Comparison of ENCODE assay signal across 8 cellular contexts in the genomic region with DNA sequence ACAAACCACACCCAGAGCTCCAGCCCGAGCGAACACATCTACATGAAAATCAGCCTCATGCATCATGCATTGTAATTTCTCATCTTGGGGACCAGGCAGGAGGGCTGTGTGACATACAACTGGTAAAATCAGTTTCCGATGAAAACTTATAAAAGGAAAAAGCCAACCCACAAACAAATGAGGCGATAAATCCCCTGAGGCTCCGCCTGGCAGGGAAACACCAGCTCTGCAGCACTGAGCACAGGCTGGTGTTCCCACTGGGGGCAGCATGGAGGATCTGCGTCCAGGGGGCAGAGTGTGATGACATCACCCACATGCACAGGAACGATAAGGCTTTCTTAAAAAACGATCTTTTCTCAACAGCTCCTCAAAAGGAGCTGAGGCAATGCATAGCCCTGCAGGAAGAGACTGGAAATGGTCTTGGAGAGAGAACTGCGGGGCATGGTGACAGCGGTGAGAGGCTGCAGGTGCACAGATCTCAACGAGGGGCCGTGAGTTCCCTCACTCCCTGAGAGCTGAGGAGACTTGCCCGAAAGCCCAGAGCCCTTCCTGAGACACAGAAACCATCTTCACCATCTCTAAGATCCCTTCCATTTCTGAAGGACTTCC. TPM values are rescaled to one million over a fixed set of nuclear protein-coding genes. Genes with fewer than 3 reads are reported as not detected.
DNase-seq lines count a peak whose midpoint lies in the region; ATAC-seq, FAIRE-seq and TF ChIP-seq lines count a peak whose summit lies in the region.

No MANE protein-coding gene starts in this region.

- peak overlapping the region; percentile 77 for H3K9ac ChIP-seq in HCT116 (ENCODE audit: low read length)

- H3K27me3 ChIP-seq in HCT116 (ENCODE audit: insufficient read depth, low read length) (no peaks in the 10 kb centered on the region), SJSA1 (replicated peaks) (no peaks in the 10 kb centered on the region)

- FAIRE-seq in HTR-8/SVneo (lab: Jason Lieb, UNC) = no peak

- no peaks in the 10 kb centered on the region for H3K36me3 ChIP-seq in HCT116 (ENCODE audit: control insufficient read depth in 1 of 2, insufficient read depth in 2 of 2, low read length in 2 of 2)
- H3K36me3 ChIP-seq in SJSA1 = peaks cover 37% of the 10 kb centered on the region

- no peak overlapping the region for H2AFZ ChIP-seq in HCT116 (ENCODE audit: low read depth, low read length, poor library complexity, severe bottlenecking)

- peaks cover 3% of the 10 kb centered on the region; the same call in 1 of the 2 replicates for H4K20me1 ChIP-seq in HCT116 (ENCODE audit: insufficient read depth)

- TF ChIP-seq CTCF in HCT116 (IDR thresholded peaks at IDR 0.05 in 2 of 3, conservative IDR thresholded peaks at IDR 0.05 in 1 of 3; ENCODE audit: borderline replicate concordance in 1 of 3, insufficient read depth in 1 of 3, low read depth in 2 of 3, low read length in 2 of 3) = peak in 2 of 3 experiments; percentile 58 to 59; a peak in 4 of 6 replicates

- H3K27ac ChIP-seq in HCT116 (ENCODE audit: low read depth, low read length) = peak overlapping the region; percentile 99
- H3K27ac ChIP-seq in SJSA1 = no peak overlapping the region; the same call in 1 of the 2 replicates

- H3K9me3 ChIP-seq in HCT116 (ENCODE audit: control insufficient read depth in 1 of 2, insufficient read depth in 1 of 2, low read depth in 1 of 2, low read length in 2 of 2) (no peaks in the 10 kb centered on the region), SJSA1 (replicated peaks) (no peaks in the 10 kb centered on the region; the same call in 1 of the 2 replicates)

- H3K4me1 ChIP-seq in HCT116 (ENCODE audit: control insufficient read depth in 1 of 2, insufficient read depth in 2 of 2, low read length in 2 of 2) (peaks cover 69 to 82% of the 10 kb centered on the region in 2 experiments), SJSA1 (replicated peaks) (peaks cover 41% of the 10 kb centered on the region)

- TF ChIP-seq POLR2A in HCT116 (IDR thresholded peaks at IDR 0.05; ENCODE audit: borderline replicate concordance, extremely low read depth, insufficient read depth, insufficient read length) = no peak

- intact Hi-C loops in HCT116 (cut with micrococcal nuclease) = loop anchor here (2.0 kb wide), 2 partner anchors 25 to 33 kb away; a partner anchor contains a TSS
- intact Hi-C loops in posterior cingulate gyrus (cut with DNase I) = no loop called here

- CTCF ChIA-PET in HCT116 (lab: Charles Lee) = interaction anchor here (0.6 to 2.6 kb wide), 10 partner anchors 12 to 388 kb away, joined by 3 to 13 read pairs (median 5); a partner anchor contains a TSS

- RAD21 ChIA-PET in HCT116 (lab: Charles Lee; ENCODE audit: low non-redundant PET in 1 of 2, low total read pairs in 2 of 2, uncharacterized antibody in 2 of 2, unreplicated experiment in 2 of 2) = interaction anchor here (0.6 to 1.2 kb wide), 3 partner anchors 28 to 96 kb away, joined by 3 to 4 read pairs (median 3); a partner anchor contains a TSS

- no peak for TF ChIP-seq RAD21 in HCT116 (IDR thresholded peaks at IDR 0.05; ENCODE audit: low read depth)

- DNase-seq in GF-D8 (lab: John Stamatoyannopoulos, UW) = peak; percentile 84
- no peak for DNase-seq in HCT116 (ENCODE audit: low read depth, low spot score)
- peak; percentile 37 to 62 for DNase-seq in SJSA1 (ENCODE audit: low read depth in 1 of 2, low spot score in 2 of 2)
- DNase-seq in fibroblast of gingiva (ENCODE audit: low read depth) = peak; percentile 90
- DNase-seq in posterior cingulate gyrus = peak in 7 of 10 donors; percentile 51 to 94 (median 66)
- no peak for DNase-seq in HTR-8/SVneo (ENCODE audit: insufficient read length, low spot score)
- DNase-seq in cerebellar nuclear complex (lab: John Stamatoyannopoulos, UW) = no peak

- H3K9me2 ChIP-seq in HCT116 (ENCODE audit: insufficient read depth) = no peaks in the 10 kb centered on the region

- peaks cover 94% of the 10 kb centered on the region for H3K79me2 ChIP-seq in HCT116 (ENCODE audit: insufficient read depth, low read length)

- H3K4me2 ChIP-seq in HCT116 (ENCODE audit: low read length) = peak overlapping the region; percentile 97

- POLR2A ChIA-PET in HCT116 (lab: Charles Lee) = interaction anchor here (1.0 to 1.7 kb wide), 2 partner anchors 23 to 33 kb away, joined by 4 to 5 read pairs; a partner anchor contains a TSS

- peak overlapping the region; percentile 30 to 58 for H3K4me3 ChIP-seq in HCT116 (replicated peaks in 1 of 2; ENCODE audit: low read depth in 1 of 2, low read length in 2 of 2)
- H3K4me3 ChIP-seq in SJSA1 = no peak overlapping the region

- ATAC-seq in HCT116 (peak; percentile 61), GM18502 (IDR thresholded peaks at IDR 0.05; ENCODE audit: poor library complexity, unreplicated experiment) (no peak)

- BruUV-seq in HCT116 (replicated peaks; lab: Mats Ljungman, UMichigan) = no TSS peak

TF ChIP-seq in HCT116, 20 proteins besides CTCF, POLR2A, EP300 and RAD21:
- TF ChIP-seq, protein P1, sequence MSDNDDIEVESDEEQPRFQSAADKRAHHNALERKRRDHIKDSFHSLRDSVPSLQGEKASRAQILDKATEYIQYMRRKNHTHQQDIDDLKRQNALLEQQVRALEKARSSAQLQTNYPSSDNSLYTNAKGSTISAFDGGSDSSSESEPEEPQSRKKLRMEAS (IDR thresholded peaks at IDR 0.05) = peak; percentile 23; the same call in 1 of the 2 replicates
- TF ChIP-seq YY1 (IDR thresholded peaks at IDR 0.05; ENCODE audit: extremely low read depth, insufficient replicate concordance, low read depth, low read length) = no peak
- TF ChIP-seq, protein P2, sequence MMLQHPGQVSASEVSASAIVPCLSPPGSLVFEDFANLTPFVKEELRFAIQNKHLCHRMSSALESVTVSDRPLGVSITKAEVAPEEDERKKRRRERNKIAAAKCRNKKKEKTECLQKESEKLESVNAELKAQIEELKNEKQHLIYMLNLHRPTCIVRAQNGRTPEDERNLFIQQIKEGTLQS (IDR thresholded peaks at IDR 0.05) = no peak
- TF ChIP-seq SIN3A (IDR thresholded peaks at IDR 0.05; ENCODE audit: low read depth) = 0 out of 2 replicates have a peak, but pooled peaks have one; percentile 2

RNA-seq across cellular contexts. Expression of a gene that starts 24.6 kb away (rescaled TPM):
- total RNA-seq in HCT116 (2021; ENCODE audit: unreplicated experiment) = 86.0 TPM
- polyA plus RNA-seq in HCT116 (2012) = 78.9 and 84.1 TPM in 2 replicates
- 60.5 and 79.7 TPM in 2 replicates for total RNA-seq in SJSA1 (2014; rRNA removed; shearing (Covaris generic))

RNA-seq across cellular contexts. Expression of a gene that starts 26.7 kb away (rescaled TPM):
- total RNA-seq in HCT116 (2021; ENCODE audit: unreplicated experiment) = 69.9 TPM
- 31.9 and 32.2 TPM in 2 replicates for polyA plus RNA-seq in HCT116 (2012)
- total RNA-seq in SJSA1 (2014; rRNA removed; shearing (Covaris generic)) = 36.4 and 70.3 TPM in 2 replicates

RNA-seq across cellular contexts. Expression of a gene that starts 32.4 kb away (rescaled TPM):
- total RNA-seq in HCT116 (2021; ENCODE audit: unreplicated experiment) = 24.3 TPM
- 22.9 and 27.3 TPM in 2 replicates for polyA plus RNA-seq in HCT116 (2012)
- 4.6 and 6.5 TPM in 2 replicates for total RNA-seq in SJSA1 (2014; rRNA removed; shearing (Covaris generic))

RNA-seq across cellular contexts. Expression of a gene that starts 37.1 kb away (rescaled TPM):
- total RNA-seq in HCT116 (2021; ENCODE audit: unreplicated experiment) = 2.1 TPM
- polyA plus RNA-seq in HCT116 (2012) = 2.4 and 2.5 TPM in 2 replicates
- 1.9 and 3.1 TPM in 2 replicates for total RNA-seq in SJSA1 (2014; rRNA removed; shearing (Covaris generic))

Comparison
In these comparisons a context has a peak if more than half of its experiments do, and no peak if none do; other contexts are left out.
1. DNase-seq: peak in GF-D8 (single experiment), SJSA1 (2 of 2), fibroblast of gingiva (single experiment) and posterior cingulate gyrus (7 of 10); none in HCT116 (single experiment), HTR-8/SVneo (single experiment) and cerebellar nuclear complex (0 of 2).